In the genomic region with DNA sequence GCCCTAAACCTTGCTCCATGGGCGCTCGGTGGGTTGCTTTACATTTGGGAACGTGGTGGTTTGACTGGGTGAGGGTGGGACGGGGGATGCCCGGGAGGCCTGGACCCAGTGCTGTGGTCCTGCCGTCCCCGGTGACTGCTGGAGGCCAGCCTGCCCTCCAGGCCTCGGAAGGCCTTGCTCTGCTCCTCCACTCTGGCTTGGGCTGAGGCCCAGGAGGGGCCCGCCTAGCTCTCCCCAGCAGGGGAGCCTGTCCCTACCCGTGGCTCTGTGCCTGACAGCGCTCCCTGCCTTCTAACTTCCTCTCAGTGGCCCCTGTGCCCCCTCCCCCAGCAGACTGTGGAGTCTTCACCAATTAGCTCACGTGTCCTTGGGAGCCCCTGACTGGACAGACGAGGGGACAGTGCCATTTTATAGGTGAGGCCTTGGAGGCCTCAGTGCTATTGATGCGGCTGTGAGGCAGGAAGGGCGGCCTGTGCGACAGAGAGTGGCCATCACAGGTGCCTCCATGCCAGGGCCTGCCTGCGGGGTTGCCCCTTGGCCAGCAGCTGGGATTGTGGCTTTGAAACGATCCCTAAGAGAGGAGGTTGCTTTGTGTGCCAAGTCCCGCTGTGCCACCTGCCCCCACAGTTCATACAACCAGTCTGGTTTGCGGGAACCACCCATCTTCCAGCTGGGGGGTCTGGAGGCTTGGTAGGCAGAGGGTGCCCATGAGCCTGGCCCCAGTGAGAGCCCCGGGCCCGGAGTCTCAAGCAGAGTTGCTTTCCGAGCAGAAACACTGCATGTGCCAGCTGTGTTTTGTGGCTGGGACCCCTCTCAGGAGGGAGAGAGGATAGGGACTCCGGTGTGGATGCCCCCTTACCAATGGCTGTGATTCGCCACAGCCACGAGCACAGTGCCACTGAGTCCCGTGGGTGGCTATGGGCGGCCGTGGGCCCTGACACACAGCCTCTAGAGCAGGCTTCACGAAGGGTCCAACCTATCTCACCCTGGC, we compare ENCODE assay signal across 34 cellular contexts. TPM values are rescaled to one million over a fixed set of nuclear protein-coding genes. Genes with fewer than 3 reads are reported as not detected.
A peak's percentile ranks its signal among the peaks of the same experiment; 100 is the strongest.
DNase-seq lines count a peak whose midpoint lies in the region; ATAC-seq, FAIRE-seq and TF ChIP-seq lines count a peak whose summit lies in the region.
"Had no signal": no experiment of that assay in that cellular context is flagged by ENCODE, and none has a peak within 500 bp of the region (broad histone marks: within the 10 kb centered on the region; RNA-seq: fewer than 3 reads in every experiment).

No MANE protein-coding gene starts in this region.

- H3K4me2 ChIP-seq in H9 (ENCODE audit: insufficient read depth, insufficient read length, low read length) (no peak overlapping the region), H1 (ENCODE audit: insufficient read depth in 1 of 2, low read depth in 2 of 2, low read length in 2 of 2) (no peak overlapping the region)

- 0 out of 4 replicates have a peak, but pooled peaks cover 0 to 2% of the 10 kb centered on the region in 2 experiments for H3K4me1 Mint-ChIP-seq in H9
- peaks cover 14% of the 10 kb centered on the region for H3K4me1 Mint-ChIP-seq in stimulated activated memory B cell treated with anti-CD40 and anti-IgM and Interleukin-4, amounts not matched to agents 10 μg/mL and 1 μg/mL and 100 μg/mL, for 72 hours
- H3K4me1 Mint-ChIP-seq: activated naive CD4-positive, alpha-beta T cell treated with anti-CD3 and anti-CD28 coated beads, Interleukin-2, amount 50 U/mL, for 24 hours had no signal

- TF ChIP-seq EP300 in H1 (IDR thresholded peaks at IDR 0.05; ENCODE audit: borderline replicate concordance in 1 of 2, low read depth in 2 of 2, low read length in 2 of 2): no peak

- H3K27ac Mint-ChIP-seq in H9: peak overlapping the region; percentile 40 to 84 (median 40); a peak in 3 of 7 replicates
- H3K27ac Mint-ChIP-seq in stimulated activated memory B cell treated with anti-CD40 and anti-IgM and Interleukin-4, amounts not matched to agents 10 μg/mL and 1 μg/mL and 100 μg/mL, for 72 hours: no peak overlapping the region
- H3K27ac Mint-ChIP-seq: activated CD4-positive, alpha-beta T cell treated with anti-CD3 and anti-CD28 coated beads, Interleukin-2, amount 10 ng/mL, durations not matched to agents 24 days and 14 days; activated naive CD4-positive, alpha-beta T cell treated with anti-CD3 and anti-CD28 coated beads, Interleukin-2, amount 50 U/mL, for 24 hours; activated T-helper 2 cell treated with anti-CD3 and anti-CD28 coated beads, Interferon-gamma antibody, Interleukin-2, Interleukin-4, amounts not matched to agents 10 μg/mL and 5 μg/mL and 100 μg/mL, durations not matched to agents 14 hours and 24 hours and 36 hours had no signal

- no peak overlapping the region for H2BK120ac ChIP-seq in H9 (ENCODE audit: low read depth, low read length, poor library complexity, severe bottlenecking)
- no peak overlapping the region for H2BK120ac ChIP-seq in H1 (replicated peaks; ENCODE audit: low read depth, low read length)

- H3K23me2 ChIP-seq in H9 (ENCODE audit: insufficient read length, low read depth, low read length, poor library complexity, severe bottlenecking): no peaks in the 10 kb centered on the region
- H3K23me2 ChIP-seq in H1 (ENCODE audit: low read depth, low read length): peaks cover 3% of the 10 kb centered on the region; the same call in 1 of the 2 replicates

- H2BK5ac ChIP-seq in H9 (ENCODE audit: insufficient read length, low read length) (no peak overlapping the region), H1 (ENCODE audit: low read depth, low read length) (no peak overlapping the region; the same call in 1 of the 2 replicates)

- peak; percentile 12 for ATAC-seq in left lobe of liver
- peak; percentile 18 for ATAC-seq in stimulated activated memory B cell treated with anti-CD40 and anti-IgM and Interleukin-4, amounts not matched to agents 10 μg/mL and 1 μg/mL and 100 μg/mL, for 72 hours
- ATAC-seq in GM21529 (IDR thresholded peaks at IDR 0.05; ENCODE audit: unreplicated experiment): no peak
- ATAC-seq: HCT116 had no signal

- H3K79me1 ChIP-seq in H9 (ENCODE audit: insufficient read depth, low read depth, low read length, poor library complexity, severe bottlenecking) (no peaks in the 10 kb centered on the region), H1 (ENCODE audit: low read depth, low read length) (peaks cover 18% of the 10 kb centered on the region)

- H3K56ac ChIP-seq in H9 (ENCODE audit: insufficient read length, low read depth, low read length) (no peak overlapping the region), H1 (replicated peaks; ENCODE audit: insufficient read length, low read depth, low read length) (no peak overlapping the region)

- H3K9ac ChIP-seq in H9 (ENCODE audit: extremely low read depth, insufficient read length, low read length) (no peak overlapping the region), H1 (replicated peaks in 1 of 4; ENCODE audit: extremely low read depth in 1 of 4, low read depth in 3 of 4, low read length in 3 of 4) (no peak overlapping the region)
- H3K9ac ChIP-seq: parathyroid adenoma had no signal

- no peak for TF ChIP-seq CTCF in H9 (conservative IDR thresholded peaks at IDR 0.05)
- TF ChIP-seq CTCF in H1 (IDR thresholded peaks at IDR 0.05; ENCODE audit: control extremely low read depth in 1 of 3, insufficient read depth in 1 of 3, low read depth in 1 of 3, low read length in 3 of 3): no peak

- H3K23ac ChIP-seq in H9 (ENCODE audit: insufficient read length, low read depth, low read length): no peak overlapping the region
- H3K23ac ChIP-seq in H1 (ENCODE audit: insufficient read length): no peak overlapping the region

- H3T11ph ChIP-seq in H9 (ENCODE audit: low read length): no peak overlapping the region

- H3K9me3 Mint-ChIP-seq in H9: no peaks in the 10 kb centered on the region
- no peaks in the 10 kb centered on the region for H3K9me3 Mint-ChIP-seq in stimulated activated memory B cell treated with anti-CD40 and anti-IgM and Interleukin-4, amounts not matched to agents 10 μg/mL and 1 μg/mL and 100 μg/mL, for 72 hours
- H3K9me3 Mint-ChIP-seq: activated CD4-positive, alpha-beta T cell treated with anti-CD3 and anti-CD28 coated beads, Interleukin-2, amount 10 ng/mL, durations not matched to agents 24 days and 14 days; activated naive CD4-positive, alpha-beta T cell treated with anti-CD3 and anti-CD28 coated beads, Interleukin-2, amount 50 U/mL, for 24 hours; activated T-helper 2 cell treated with anti-CD3 and anti-CD28 coated beads, Interferon-gamma antibody, Interleukin-2, Interleukin-4, amounts not matched to agents 10 μg/mL and 5 μg/mL and 100 μg/mL, durations not matched to agents 14 hours and 24 hours and 36 hours had no signal

- no peak overlapping the region for H2BK15ac ChIP-seq in H9 (ENCODE audit: low read depth, low read length)
- H2BK15ac ChIP-seq in H1 (ENCODE audit: low read length): no peak overlapping the region

- TF ChIP-seq POLR2A in H1 (IDR thresholded peaks at IDR 0.05; ENCODE audit: control extremely low read depth in 1 of 2, low read depth in 2 of 2, low read length in 2 of 2): no peak

- no peak for FAIRE-seq in H1 (lab: Jason Lieb, UNC)
- FAIRE-seq: keratinocyte had no signal

- no CpG with 5 or more reads among the region's 30 CpGs for WGBS in H9 (ENCODE audit: extremely low coverage, insufficient read length, low lambda C conversion rate)
- WGBS in H1 (ENCODE audit: extremely low coverage in 1 of 2, insufficient coverage in 1 of 2, insufficient read length in 1 of 2, insufficient replicate concordance in 2 of 2, low coverage in 1 of 2, low lambda C conversion rate in 2 of 2, missing lambda C conversion rate in 1 of 2), 2 experiments: 88% methylated on average over 22 of the region's 30 CpGs; no CpG with 5 or more reads in 1 of the 2 experiments

- no peaks in the 10 kb centered on the region for H3K79me2 ChIP-seq in H9 (ENCODE audit: insufficient read depth, low read length)
- H3K79me2 ChIP-seq in H1 (ENCODE audit: control insufficient read depth in 1 of 2, insufficient read depth in 2 of 2, low read length in 2 of 2): no peaks in the 10 kb centered on the region
- H3K79me2 ChIP-seq: parathyroid adenoma had no signal

- no peak overlapping the region for H3K14ac ChIP-seq in H9 (ENCODE audit: insufficient read depth, low read length)
- H3K14ac ChIP-seq in H1 (ENCODE audit: insufficient read length): no peak overlapping the region

- H2AK5ac ChIP-seq in H9 (ENCODE audit: insufficient read length, low read length): no peak overlapping the region
- no peak overlapping the region for H2AK5ac ChIP-seq in H1 (ENCODE audit: low read depth, low read length)

- H3K36me3 Mint-ChIP-seq in H9 (ENCODE audit: insufficient read depth in 1 of 3, low read depth in 3 of 3): peaks cover 6 to 31% (median 8%) of the 10 kb centered on the region in 3 experiments; a peak in 6 of 7 replicates
- H3K36me3 Mint-ChIP-seq in stimulated activated memory B cell treated with anti-CD40 and anti-IgM and Interleukin-4, amounts not matched to agents 10 μg/mL and 1 μg/mL and 100 μg/mL, for 72 hours: peaks cover 45% of the 10 kb centered on the region

- H3K27me3 ChIP-seq in H9 (ENCODE audit: insufficient read depth, low read length) (no peaks in the 10 kb centered on the region), H1 (replicated peaks in 1 of 4; ENCODE audit: control insufficient read depth in 3 of 4, extremely low read depth in 1 of 4, insufficient read depth in 3 of 4, low read length in 3 of 4) (no peaks in the 10 kb centered on the region)
- H3K27me3 ChIP-seq: BLaER1 treated with 17β-estradiol and CSF1 and Interleukin-3, amounts not matched to agents 10 nM and 100 nM; colonic mucosa; Peyer's patch; SJCRH30; transverse colon had no signal

- H4K5ac ChIP-seq in H9 (ENCODE audit: insufficient read length, low read depth, low read length) (no peak overlapping the region), H1 (ENCODE audit: insufficient read length, low read depth, low read length) (no peak overlapping the region)

- no peak overlapping the region for H4K91ac ChIP-seq in H9 (ENCODE audit: insufficient read length, low read depth, low read length)
- no peak overlapping the region for H4K91ac ChIP-seq in H1 (replicated peaks; ENCODE audit: insufficient read length, low read length)

- H2BK20ac ChIP-seq in H9 (ENCODE audit: low read depth, low read length, poor library complexity, severe bottlenecking) (no peak overlapping the region), H1 (ENCODE audit: low read length) (no peak overlapping the region)

- no peak overlapping the region for H3K4me3 ChIP-seq in H1 (ENCODE audit: extremely low read depth in 1 of 4, insufficient read depth in 2 of 4, low read depth in 3 of 4, low read length in 4 of 4)
- H3K4me3 ChIP-seq: BLaER1 treated with 17β-estradiol and CSF1 and Interleukin-3, amounts not matched to agents 10 nM and 100 nM; colonic mucosa; lower lobe of right lung; Peyer's patch; SJCRH30; transverse colon had no signal

- CTCF ChIA-PET in H1 (lab: Charles Lee; ENCODE audit: partially characterized antibody): interaction anchor here (0.8 to 1.5 kb wide), 3 partner anchors 22 to 699 kb away, joined by 3 read pairs; no protein-coding TSS in a partner anchor

- H4K8ac ChIP-seq in H9 (replicated peaks; ENCODE audit: insufficient read length, low read depth, low read length) (no peak overlapping the region), H1 (ENCODE audit: extremely low read depth, insufficient read depth, low read length) (peak overlapping the region; percentile 35; the same call in 1 of the 2 replicates)

- H3K9me3 ChIP-seq in H9 (ENCODE audit: control insufficient read depth, low read depth, low read length): no peaks in the 10 kb centered on the region
- no peaks in the 10 kb centered on the region for H3K9me3 ChIP-seq in H1 (ENCODE audit: insufficient read depth in 2 of 2, low read depth in 1 of 2, low read length in 1 of 2)
- H3K9me3 ChIP-seq: BLaER1 treated with 17β-estradiol and CSF1 and Interleukin-3, amounts not matched to agents 10 nM and 100 nM; colonic mucosa; lower lobe of right lung; Peyer's patch; SJCRH30; transverse colon had no signal

- H3K18ac ChIP-seq in H9 (ENCODE audit: insufficient read length, low read depth, low read length) (no peak overlapping the region), H1 (ENCODE audit: extremely low read depth, low read length) (no peak overlapping the region)

- no peak overlapping the region for H2AFZ ChIP-seq in H9 (ENCODE audit: low read length)
- no peak overlapping the region for H2AFZ ChIP-seq in H1 (ENCODE audit: low read length)
- H2AFZ ChIP-seq: parathyroid adenoma had no signal

- no peak overlapping the region for H3K4me3 Mint-ChIP-seq in H9
- H3K4me3 Mint-ChIP-seq in stimulated activated memory B cell treated with anti-CD40 and anti-IgM and Interleukin-4, amounts not matched to agents 10 μg/mL and 1 μg/mL and 100 μg/mL, for 72 hours: no peak overlapping the region
- H3K4me3 Mint-ChIP-seq: activated CD4-positive, alpha-beta T cell treated with anti-CD3 and anti-CD28 coated beads, Interleukin-2, amount 10 ng/mL, durations not matched to agents 24 days and 14 days; activated naive CD4-positive, alpha-beta T cell treated with anti-CD3 and anti-CD28 coated beads, Interleukin-2, amount 50 U/mL, for 24 hours had no signal

- DNase-seq in H9 (no peak), H1 (ENCODE audit: low read depth in 1 of 2, low spot score in 2 of 2) (no peak), left lobe of liver (ENCODE audit: low spot score) (no peak), COLO829 (ENCODE audit: low spot score) (no peak)
- no peak for DNase-seq in effector CD8-positive, alpha-beta T cell (lab: John Stamatoyannopoulos, UW)
- DNase-seq: activated CD4-positive, alpha-beta T cell treated with anti-CD3 and anti-CD28 coated beads, Interleukin-2, amount 10 ng/mL, durations not matched to agents 24 days and 14 days; activated CD8-positive, alpha-beta memory T cell treated with anti-CD3 and anti-CD28 coated beads for 24 hours; activated T-cell treated with anti-CD3 and anti-CD28 coated beads for 4 hours; amniotic stem cell; colonic mucosa; COR-L47; effector CD4-positive, alpha-beta T cell; lower lobe of right lung; NCI-H1417 treated with DMSO at 0.1 percent for 48 hours; NCI-H2081 treated with DMSO at 0.1 percent for 48 hours; NCI-H226; Peyer's patch; SJCRH30; stimulated activated CD8-positive, alpha-beta memory T cell treated with anti-CD3 and anti-CD28 coated beads, Interleukin-4, amount 100 ng/mL, for 48 hours; SW 1271; T1000; transverse colon; WERI-Rb-1 had no signal

- H3K27ac ChIP-seq in H9 (ENCODE audit: insufficient read length, low read depth, low read length) (no peak overlapping the region), H1 (ENCODE audit: low read depth, low read length) (no peak overlapping the region)
- H3K27ac ChIP-seq: colonic mucosa, epithelial cell of prostate, lower lobe of right lung, parathyroid adenoma, Peyer's patch, SJCRH30, WERI-Rb-1 had no signal

- H4K20me1 ChIP-seq in H9 (ENCODE audit: control insufficient read depth, insufficient read depth, insufficient read length): peaks cover 4% of the 10 kb centered on the region
- H4K20me1 ChIP-seq in H1 (replicated peaks in 1 of 2; ENCODE audit: control insufficient read depth in 1 of 2, insufficient read depth in 2 of 2, low read length in 2 of 2): peaks cover 9 to 31% of the 10 kb centered on the region in 2 experiments

- H2BK12ac ChIP-seq in H9 (ENCODE audit: insufficient read length, low read depth, low read length) (no peak overlapping the region), H1 (ENCODE audit: low read depth, low read length) (no peak overlapping the region)

- H3K36me3 ChIP-seq in H1 (ENCODE audit: control insufficient read depth in 2 of 4, insufficient read depth in 4 of 4, low read length in 3 of 4): peaks cover 0 to 5% (median 2%) of the 10 kb centered on the region in 4 experiments; a peak in 4 of 8 replicates
- H3K36me3 ChIP-seq: colonic mucosa, SJCRH30, WERI-Rb-1 had no signal

- POLR2A ChIA-PET in H1 (lab: Charles Lee; ENCODE audit: partially characterized antibody): interaction anchor here (1.0 to 1.4 kb wide), 3 partner anchors 15 to 22 kb away, joined by 3 to 5 read pairs (median 3); partner anchors contain the start of gene TPCN2

- TF ChIP-seq RAD21 in H1 (IDR thresholded peaks at IDR 0.05 in 1 of 2, conservative IDR thresholded peaks at IDR 0.05 in 1 of 2; ENCODE audit: low read depth in 2 of 2, low read length in 2 of 2): no peak

- H3K4ac ChIP-seq in H9 (ENCODE audit: low read depth, low read length) (no peak overlapping the region), H1 (replicated peaks; ENCODE audit: insufficient read length, low read depth, low read length) (no peak overlapping the region)

- H3K27me3 Mint-ChIP-seq in H9 (ENCODE audit: low read depth): no peaks in the 10 kb centered on the region
- no peaks in the 10 kb centered on the region for H3K27me3 Mint-ChIP-seq in stimulated activated memory B cell treated with anti-CD40 and anti-IgM and Interleukin-4, amounts not matched to agents 10 μg/mL and 1 μg/mL and 100 μg/mL, for 72 hours
- H3K27me3 Mint-ChIP-seq: activated CD4-positive, alpha-beta T cell treated with anti-CD3 and anti-CD28 coated beads, Interleukin-2, amount 10 ng/mL, durations not matched to agents 24 days and 14 days; activated naive CD4-positive, alpha-beta T cell treated with anti-CD3 and anti-CD28 coated beads, Interleukin-2, amount 50 U/mL, for 24 hours had no signal

- H3K4me1 ChIP-seq in H9 (ENCODE audit: insufficient read depth, low read length): no peaks in the 10 kb centered on the region
- H3K4me1 ChIP-seq in H1 (replicated peaks in 1 of 4; ENCODE audit: control insufficient read depth in 3 of 4, insufficient read depth in 4 of 4, low read length in 3 of 4): no peaks in the 10 kb centered on the region; a peak in 1 of 7 replicates
- H3K4me1 ChIP-seq: colonic mucosa, lower lobe of right lung, parathyroid adenoma, Peyer's patch, SJCRH30, transverse colon had no signal

RNA-seq across cellular contexts. Expression of gene TPCN2, which starts 17.7 kb away (rescaled TPM):
- total RNA-seq in H9 (2021): 16.2 and 16.8 TPM in 2 replicates
- total RNA-seq in H1 (2021; fragmentation: NEBNext Ultra II Directional; extraction: Animal tissue kit (Norgen Biotek cat#: 25700)): 16.3 and 18.6 TPM in 2 replicates
- 9.7 and 16.8 TPM in 2 replicates for polyA plus RNA-seq in H1 (2011; rRNA removed)
- polyA plus RNA-seq in H1 (2011; cell fraction: cytosol; rRNA removed): 10.5 TPM
- 68.1 TPM for polyA plus RNA-seq in H1 (2011; cell fraction: nucleus; rRNA removed)
- polyA plus RNA-seq in H1 (2012, experiment 1 of 2): 9.3 to 14.4 TPM (median 12.9 TPM) in 4 replicates
- polyA plus RNA-seq in H1 (2012, experiment 2 of 2): 9.0 TPM
- 15.5 TPM for polyA plus RNA-seq in H1 (2013, experiment 1 of 2)
- 14.1 TPM for polyA plus RNA-seq in H1 (2013, experiment 2 of 2)
- 12.6 and 14.2 TPM in 2 replicates for polyA minus RNA-seq in H1 (2011; rRNA and poly(A)+ RNA removed)
- 8.7 TPM for polyA minus RNA-seq in H1 (2011; cell fraction: cytosol; rRNA and poly(A)+ RNA removed)
- polyA minus RNA-seq in H1 (2011; cell fraction: nucleus; rRNA and poly(A)+ RNA removed): 23.8 TPM
- total RNA-seq in left lobe of liver: 35.0 TPM

RNA-seq across cellular contexts. Expression of gene MRGPRF, which starts 53.4 kb away (rescaled TPM):
- total RNA-seq in H9 (2021) (4.0 and 4.3 TPM in 2 replicates), left lobe of liver (3.4 TPM)
- total RNA-seq in H1 (2021; fragmentation: NEBNext Ultra II Directional; extraction: Animal tissue kit (Norgen Biotek cat#: 25700)): 11.0 and 11.9 TPM in 2 replicates
- polyA plus RNA-seq in H1 (2011; rRNA removed): 7.5 and 12.2 TPM in 2 replicates
- 7.1 TPM for polyA plus RNA-seq in H1 (2011; cell fraction: cytosol; rRNA removed)
- 7.9 TPM for polyA plus RNA-seq in H1 (2011; cell fraction: nucleus; rRNA removed)
- 6.8 to 11.3 TPM (median 8.2 TPM) in 4 replicates for polyA plus RNA-seq in H1 (2012, experiment 1 of 2)
- 13.9 TPM for polyA plus RNA-seq in H1 (2012, experiment 2 of 2)
- 11.8 TPM for polyA plus RNA-seq in H1 (2013, experiment 1 of 2)
- polyA plus RNA-seq in H1 (2013, experiment 2 of 2): 12.8 TPM
- 4.3 and 5.4 TPM in 2 replicates for polyA minus RNA-seq in H1 (2011; rRNA and poly(A)+ RNA removed)
- 6.4 TPM for polyA minus RNA-seq in H1 (2011; cell fraction: cytosol; rRNA and poly(A)+ RNA removed)
- 7.7 TPM for polyA minus RNA-seq in H1 (2011; cell fraction: nucleus; rRNA and poly(A)+ RNA removed)
- total RNA-seq: activated CD4-positive, alpha-beta T cell treated with anti-CD3 and anti-CD28 coated beads, Interleukin-2, amount 10 ng/mL, durations not matched to agents 24 days and 14 days; activated T-helper 2 cell treated with anti-CD3 and anti-CD28 coated beads, Interferon-gamma antibody, Interleukin-2, Interleukin-4, amounts not matched to agents 10 μg/mL and 5 μg/mL and 100 μg/mL, durations not matched to agents 14 hours and 24 hours and 36 hours; G401 had no signal
- polyA plus RNA-seq: keratinocyte, neural cell had no signal
